Comparison of ENCODE assay signal across 13 cellular contexts in genomic region chr18:76958692-76959341, GRCh38.
A peak's percentile ranks its signal among the peaks of the same experiment; 100 is the strongest.
DNase-seq lines count a peak whose midpoint lies in the region; ATAC-seq and TF ChIP-seq lines count a peak whose summit lies in the region.
"Had no signal": no experiment of that assay in that cellular context is flagged by ENCODE, and none has a peak within 500 bp of the region (broad histone marks: within the 10 kb centered on the region; RNA-seq: fewer than 3 reads in every experiment).

No MANE protein-coding gene starts in this region.

- H3K27ac ChIP-seq in VCaP (peak overlapping the region; percentile 98), lung (ENCODE audit: low read depth in 1 of 2, low read length in 1 of 2) (peak overlapping the region in 1 of 2 donors; percentile 12), RWPE1 (no peak overlapping the region)
- H3K27ac ChIP-seq: GM23248, WERI-Rb-1 had no signal

- DNase-seq in CD14-positive monocyte (ENCODE audit: low spot score) (no peak), NCI-H1105 treated with DMSO at 0.1 percent for 48 hours (lab: John Stamatoyannopoulos, UW) (peak; percentile 78), lung (ENCODE audit: low spot score) (peak; percentile 54), RWPE1 (ENCODE audit: low spot score) (no peak), NCI-H1694 (lab: John Stamatoyannopoulos, UW) (no peak)
- no peak for DNase-seq in activated T-cell treated with anti-CD3 and anti-CD28 coated beads, Interleukin-2, amount 50 U/mL, for 72 hours
- DNase-seq: activated T-cell treated with anti-CD3 and anti-CD28 coated beads, Interleukin-2, amount 50 U/mL, for 4 hours; GM23248; naive B cell; stimulated activated CD4-positive, alpha-beta T cell treated with anti-CD3 and anti-CD28 coated beads, Interleukin-15, amount 100 ng/mL, for 24 hours; WERI-Rb-1 had no signal

- POLR2A ChIA-PET in RWPE1 (lab: Yijun Ruan, JAX; ENCODE audit: low non-redundant PET): no interaction called here

- peak overlapping the region in 4 of 7 donors; percentile 13 to 48 (median 30) for H3K27ac Mint-ChIP-seq in CD14-positive monocyte
- no peak overlapping the region for H3K27ac Mint-ChIP-seq in activated T-cell treated with anti-CD3 and anti-CD28 coated beads, Interleukin-2, amount 50 U/mL, for 72 hours

- intact Hi-C loops in CD14-positive monocyte (cut with micrococcal nuclease): no loop called here

- no peaks in the 10 kb centered on the region for H3K27me3 ChIP-seq in lung (ENCODE audit: control insufficient read depth, insufficient read depth)

- 55 to 72% methylated on average over 16 of the region's 16 CpGs for WGBS in lung, 2 donors

- peaks cover 0 to 8% of the 10 kb centered on the region in 2 donors for H3K4me1 ChIP-seq in lung (ENCODE audit: control insufficient read depth in 2 of 2, insufficient read depth in 2 of 2, low read length in 2 of 2)

- H3K36me3 ChIP-seq in lung (ENCODE audit: control insufficient read depth in 2 of 2, insufficient read depth in 2 of 2, low read length in 2 of 2): peaks cover 0 to 18% of the 10 kb centered on the region in 2 donors

- CTCF ChIA-PET in RWPE1 (lab: Yijun Ruan, JAX): no interaction called here

- no peak overlapping the region for H3K4me3 ChIP-seq in lung
- H3K4me3 ChIP-seq: GM23248 had no signal

- peaks cover 0 to 1% (median 0%) of the 10 kb centered on the region in 7 donors for H3K9me3 Mint-ChIP-seq in CD14-positive monocyte
- H3K9me3 Mint-ChIP-seq in activated T-cell treated with anti-CD3 and anti-CD28 coated beads, Interleukin-2, amount 50 U/mL, for 72 hours: peaks cover 0 to 3% of the 10 kb centered on the region in 2 donors
- H3K9me3 Mint-ChIP-seq: naive B cell had no signal

- peak; percentile 16 for ATAC-seq in lung (ENCODE audit: insufficient read depth, low FRiP score)
- no peak for ATAC-seq in activated T-cell treated with anti-CD3 and anti-CD28 coated beads, Interleukin-2, amount 50 U/mL, for 72 hours (replicated peaks in 1 of 2)
- no peak for ATAC-seq in GM21786 (IDR thresholded peaks at IDR 0.05; ENCODE audit: unreplicated experiment)
- ATAC-seq: activated T-cell treated with anti-CD3 and anti-CD28 coated beads, Interleukin-2, amount 50 U/mL, for 4 hours had no signal

- TF ChIP-seq CTCF in CD14-positive monocyte (IDR thresholded peaks at IDR 0.05) (no peak), VCaP (conservative IDR thresholded peaks at IDR 0.05) (no peak), lung (IDR thresholded peaks at IDR 0.05; ENCODE audit: control extremely low read depth, extremely low read depth) (no peak), RWPE1 (conservative IDR thresholded peaks at IDR 0.05; ENCODE audit: low read depth) (no peak)

- H3K9me3 ChIP-seq in lung (ENCODE audit: control insufficient read depth in 2 of 2, insufficient read depth in 1 of 2, low read length in 1 of 2): no peaks in the 10 kb centered on the region

- H3K4me3 Mint-ChIP-seq in CD14-positive monocyte: no peak overlapping the region
- no peak overlapping the region for H3K4me3 Mint-ChIP-seq in activated T-cell treated with anti-CD3 and anti-CD28 coated beads, Interleukin-2, amount 50 U/mL, for 72 hours
- H3K4me3 Mint-ChIP-seq: activated T-cell treated with anti-CD3 and anti-CD28 coated beads, Interleukin-2, amount 50 U/mL, for 4 hours; naive B cell had no signal

- peaks cover 5% of the 10 kb centered on the region for H3K4me1 Mint-ChIP-seq in CD14-positive monocyte
- peaks cover 8% of the 10 kb centered on the region for H3K4me1 Mint-ChIP-seq in activated T-cell treated with anti-CD3 and anti-CD28 coated beads, Interleukin-2, amount 50 U/mL, for 72 hours (ENCODE audit: low read depth)

- peaks cover 77 to 87% of the 10 kb centered on the region in 2 donors for H3K36me3 Mint-ChIP-seq in CD14-positive monocyte
- peaks cover 17 to 28% of the 10 kb centered on the region in 2 donors for H3K36me3 Mint-ChIP-seq in activated T-cell treated with anti-CD3 and anti-CD28 coated beads, Interleukin-2, amount 50 U/mL, for 72 hours (ENCODE audit: insufficient read depth in 2 of 2)

- no peaks in the 10 kb centered on the region for H3K27me3 Mint-ChIP-seq in CD14-positive monocyte (ENCODE audit: low read depth in 3 of 3)
- H3K27me3 Mint-ChIP-seq in activated T-cell treated with anti-CD3 and anti-CD28 coated beads, Interleukin-2, amount 50 U/mL, for 72 hours (ENCODE audit: low read depth): no peaks in the 10 kb centered on the region
- H3K27me3 Mint-ChIP-seq: naive B cell had no signal

Comparison
In these comparisons a context has a peak if more than half of its experiments do, and no peak if none do; other contexts are left out.
1. DNase-seq: peak in NCI-H1105 treated with DMSO at 0.1 percent for 48 hours (single experiment) and lung (single experiment); none in CD14-positive monocyte (single experiment), activated T-cell treated with anti-CD3 and anti-CD28 coated beads, Interleukin-2, amount 50 U/mL, for 72 hours (0 of 2), RWPE1 (single experiment) and NCI-H1694 (single experiment).